ENCODE assay signal across 3 cellular contexts in genomic region chr19:33102893-33103292, GRCh38.
A peak's percentile ranks its signal among the peaks of the same experiment; 100 is the strongest.
TF ChIP-seq lines count a peak whose summit lies in the region.

No MANE protein-coding gene starts in this region.

TF ChIP-seq in HepG2, 621 proteins besides CTCF, POLR2A, EP300 and RAD21:
- TF ChIP-seq ZNF780A (CRISPR knock-in tag; IDR thresholded peaks at IDR 0.05) (no peak), RBM22 (optimal IDR thresholded peaks at IDR 0.05; ENCODE audit: low read length) (no peak), MAFF (IDR thresholded peaks at IDR 0.05; ENCODE audit: low read depth, low read length) (peak; percentile 39; the same call in 1 of the 2 replicates), TBP (CRISPR knock-in tag; IDR thresholded peaks at IDR 0.05) (no peak), ARNT2 (CRISPR knock-in tag; IDR thresholded peaks at IDR 0.05; ENCODE audit: low read depth) (no peak), ZNF576 (CRISPR knock-in tag; IDR thresholded peaks at IDR 0.05) (no peak), HNRNPK (IDR thresholded peaks at IDR 0.05; ENCODE audit: low read depth, low read length, poor library complexity, severe bottlenecking) (no peak), ZNF724P (CRISPR knock-in tag; IDR thresholded peaks at IDR 0.05; ENCODE audit: borderline replicate concordance) (no peak), FOXA3 (CRISPR knock-in tag; IDR thresholded peaks at IDR 0.05) (no peak), ZNF619 (CRISPR knock-in tag; IDR thresholded peaks at IDR 0.05) (no peak), HES4 (CRISPR knock-in tag; IDR thresholded peaks at IDR 0.05; ENCODE audit: borderline replicate concordance) (no peak), ZNF512B (CRISPR knock-in tag; IDR thresholded peaks at IDR 0.05; ENCODE audit: borderline replicate concordance) (no peak), JARID2 (CRISPR knock-in tag; IDR thresholded peaks at IDR 0.05; ENCODE audit: insufficient replicate concordance) (no peak), ZNF225 (CRISPR knock-in tag; IDR thresholded peaks at IDR 0.05) (no peak), MNT (IDR thresholded peaks at IDR 0.05) (peak; percentile 98), CENPX (CRISPR knock-in tag; IDR thresholded peaks at IDR 0.05) (no peak), MEIS1 (CRISPR knock-in tag; IDR thresholded peaks at IDR 0.05; ENCODE audit: borderline replicate concordance) (no peak), MAFK (conservative IDR thresholded peaks at IDR 0.05 in 1 of 2, IDR thresholded peaks at IDR 0.05 in 1 of 2; ENCODE audit: low read length in 2 of 2) (peak; percentile 49 to 69; a peak in 3 of 4 replicates), TCF7L2 (IDR thresholded peaks at IDR 0.05; ENCODE audit: low read depth, low read length) (no peak)

TF ChIP-seq in IMR-90, 13 proteins besides CTCF, POLR2A, EP300 and RAD21:
- TF ChIP-seq RFX5 (IDR thresholded peaks at IDR 0.05; ENCODE audit: low read depth, low read length) (no peak), MXI1 (IDR thresholded peaks at IDR 0.05; ENCODE audit: borderline replicate concordance, low read depth, low read length) (no peak), MAFK (IDR thresholded peaks at IDR 0.05; ENCODE audit: low read depth, low read length) (peak; percentile 25; the same call in 1 of the 2 replicates), CHD1 (IDR thresholded peaks at IDR 0.05; ENCODE audit: low read depth, low read length) (no peak)

TF ChIP-seq in K562, 482 proteins besides CTCF, POLR2A, EP300 and RAD21:
- no peak for TF ChIP-seq RFX1 (IDR thresholded peaks at IDR 0.05)
- TF ChIP-seq KDM5B (IDR thresholded peaks at IDR 0.05; ENCODE audit: insufficient replicate concordance, low read depth, low read length), result no peak
- TF ChIP-seq ZNF316 (IDR thresholded peaks at IDR 0.05), result peak; percentile 41
- 0 out of 2 replicates have a peak, but pooled peaks have one; percentile 32 for TF ChIP-seq C11orf30 (IDR thresholded peaks at IDR 0.05; ENCODE audit: low read depth)
